Comparison of ENCODE assay signal across 3 cellular contexts in the genomic region with DNA sequence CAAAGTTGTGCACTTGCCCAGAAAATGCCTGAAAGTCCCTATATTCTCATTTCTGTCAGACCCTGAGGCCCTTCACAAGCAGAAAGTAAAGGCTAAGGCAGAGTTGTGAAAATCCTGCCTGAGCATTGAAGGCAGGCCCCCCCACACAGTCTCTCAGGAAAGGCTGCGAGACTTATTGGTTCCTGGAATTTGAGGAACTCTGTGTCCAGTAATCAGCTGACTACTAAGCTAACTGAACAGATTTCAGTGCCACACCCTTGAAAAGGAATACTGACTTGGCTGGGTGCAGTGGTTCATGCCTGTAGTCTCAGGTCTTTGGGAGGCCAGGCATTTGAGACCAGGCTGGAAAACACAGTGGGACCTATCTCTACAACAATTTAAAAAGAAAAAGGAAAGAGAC.
TF ChIP-seq lines count a peak whose summit lies in the region.

No MANE protein-coding gene starts in this region.

TF ChIP-seq in SK-N-SH treated with all-trans-retinoic acid at 6 μM for 48 hours, 23 proteins besides CTCF, POLR2A, EP300 and RAD21 (continues in another document):
- no peak for TF ChIP-seq TCF4 (CRISPR knock-in tag; IDR thresholded peaks at IDR 0.05; ENCODE audit: borderline replicate concordance)
- TF ChIP-seq ZNF8 (CRISPR knock-in tag; IDR thresholded peaks at IDR 0.05) = no peak
- TF ChIP-seq CSDC2 (CRISPR knock-in tag; IDR thresholded peaks at IDR 0.05) = no peak
- no peak for TF ChIP-seq ZFP3 (CRISPR knock-in tag; IDR thresholded peaks at IDR 0.05)
- TF ChIP-seq RARB (CRISPR knock-in tag; IDR thresholded peaks at IDR 0.05) = no peak
- TF ChIP-seq ARNTL (CRISPR knock-in tag; IDR thresholded peaks at IDR 0.05; ENCODE audit: borderline replicate concordance, low read depth) = no peak
- TF ChIP-seq OSR1 (CRISPR knock-in tag; IDR thresholded peaks at IDR 0.05) = no peak
- TF ChIP-seq, protein P1, sequence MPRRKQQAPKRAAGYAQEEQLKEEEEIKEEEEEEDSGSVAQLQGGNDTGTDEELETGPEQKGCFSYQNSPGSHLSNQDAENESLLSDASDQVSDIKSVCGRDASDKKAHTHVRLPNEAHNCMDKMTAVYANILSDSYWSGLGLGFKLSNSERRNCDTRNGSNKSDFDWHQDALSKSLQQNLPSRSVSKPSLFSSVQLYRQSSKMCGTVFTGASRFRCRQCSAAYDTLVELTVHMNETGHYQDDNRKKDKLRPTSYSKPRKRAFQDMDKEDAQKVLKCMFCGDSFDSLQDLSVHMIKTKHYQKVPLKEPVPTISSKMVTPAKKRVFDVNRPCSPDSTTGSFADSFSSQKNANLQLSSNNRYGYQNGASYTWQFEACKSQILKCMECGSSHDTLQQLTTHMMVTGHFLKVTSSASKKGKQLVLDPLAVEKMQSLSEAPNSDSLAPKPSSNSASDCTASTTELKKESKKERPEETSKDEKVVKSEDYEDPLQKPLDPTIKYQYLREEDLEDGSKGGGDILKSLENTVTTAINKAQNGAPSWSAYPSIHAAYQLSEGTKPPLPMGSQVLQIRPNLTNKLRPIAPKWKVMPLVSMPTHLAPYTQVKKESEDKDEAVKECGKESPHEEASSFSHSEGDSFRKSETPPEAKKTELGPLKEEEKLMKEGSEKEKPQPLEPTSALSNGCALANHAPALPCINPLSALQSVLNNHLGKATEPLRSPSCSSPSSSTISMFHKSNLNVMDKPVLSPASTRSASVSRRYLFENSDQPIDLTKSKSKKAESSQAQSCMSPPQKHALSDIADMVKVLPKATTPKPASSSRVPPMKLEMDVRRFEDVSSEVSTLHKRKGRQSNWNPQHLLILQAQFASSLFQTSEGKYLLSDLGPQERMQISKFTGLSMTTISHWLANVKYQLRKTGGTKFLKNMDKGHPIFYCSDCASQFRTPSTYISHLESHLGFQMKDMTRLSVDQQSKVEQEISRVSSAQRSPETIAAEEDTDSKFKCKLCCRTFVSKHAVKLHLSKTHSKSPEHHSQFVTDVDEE (CRISPR knock-in tag; IDR thresholded peaks at IDR 0.05) = no peak
- no peak for TF ChIP-seq SNAI2 (CRISPR knock-in tag; IDR thresholded peaks at IDR 0.05)
- TF ChIP-seq PPARA (CRISPR knock-in tag; IDR thresholded peaks at IDR 0.05; ENCODE audit: borderline replicate concordance) = no peak
- no peak for TF ChIP-seq GLIS3 (CRISPR knock-in tag; IDR thresholded peaks at IDR 0.05)
- TF ChIP-seq, protein P2, sequence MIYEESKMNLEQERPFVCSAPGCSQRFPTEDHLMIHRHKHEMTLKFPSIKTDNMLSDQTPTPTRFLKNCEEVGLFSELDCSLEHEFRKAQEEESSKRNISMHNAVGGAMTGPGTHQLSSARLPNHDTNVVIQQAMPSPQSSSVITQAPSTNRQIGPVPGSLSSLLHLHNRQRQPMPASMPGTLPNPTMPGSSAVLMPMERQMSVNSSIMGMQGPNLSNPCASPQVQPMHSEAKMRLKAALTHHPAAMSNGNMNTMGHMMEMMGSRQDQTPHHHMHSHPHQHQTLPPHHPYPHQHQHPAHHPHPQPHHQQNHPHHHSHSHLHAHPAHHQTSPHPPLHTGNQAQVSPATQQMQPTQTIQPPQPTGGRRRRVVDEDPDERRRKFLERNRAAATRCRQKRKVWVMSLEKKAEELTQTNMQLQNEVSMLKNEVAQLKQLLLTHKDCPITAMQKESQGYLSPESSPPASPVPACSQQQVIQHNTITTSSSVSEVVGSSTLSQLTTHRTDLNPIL (CRISPR knock-in tag; IDR thresholded peaks at IDR 0.05; ENCODE audit: low read depth) = no peak
- TF ChIP-seq, protein P3, sequence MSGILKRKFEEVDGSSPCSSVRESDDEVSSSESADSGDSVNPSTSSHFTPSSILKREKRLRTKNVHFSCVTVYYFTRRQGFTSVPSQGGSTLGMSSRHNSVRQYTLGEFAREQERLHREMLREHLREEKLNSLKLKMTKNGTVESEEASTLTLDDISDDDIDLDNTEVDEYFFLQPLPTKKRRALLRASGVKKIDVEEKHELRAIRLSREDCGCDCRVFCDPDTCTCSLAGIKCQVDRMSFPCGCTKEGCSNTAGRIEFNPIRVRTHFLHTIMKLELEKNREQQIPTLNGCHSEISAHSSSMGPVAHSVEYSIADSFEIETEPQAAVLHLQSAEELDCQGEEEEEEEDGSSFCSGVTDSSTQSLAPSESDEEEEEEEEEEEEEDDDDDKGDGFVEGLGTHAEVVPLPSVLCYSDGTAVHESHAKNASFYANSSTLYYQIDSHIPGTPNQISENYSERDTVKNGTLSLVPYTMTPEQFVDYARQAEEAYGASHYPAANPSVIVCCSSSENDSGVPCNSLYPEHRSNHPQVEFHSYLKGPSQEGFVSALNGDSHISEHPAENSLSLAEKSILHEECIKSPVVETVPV (CRISPR knock-in tag; IDR thresholded peaks at IDR 0.05) = no peak
- TF ChIP-seq ESRRG (CRISPR knock-in tag; IDR thresholded peaks at IDR 0.05) = no peak
- no peak for TF ChIP-seq ISL1 (CRISPR knock-in tag; IDR thresholded peaks at IDR 0.05)
- TF ChIP-seq BACH2 (CRISPR knock-in tag; IDR thresholded peaks at IDR 0.05; ENCODE audit: borderline replicate concordance) = no peak

TF ChIP-seq in SK-N-SH, 30 proteins besides CTCF, POLR2A, EP300 and RAD21 (continues in another document):
- TF ChIP-seq, protein P4, sequence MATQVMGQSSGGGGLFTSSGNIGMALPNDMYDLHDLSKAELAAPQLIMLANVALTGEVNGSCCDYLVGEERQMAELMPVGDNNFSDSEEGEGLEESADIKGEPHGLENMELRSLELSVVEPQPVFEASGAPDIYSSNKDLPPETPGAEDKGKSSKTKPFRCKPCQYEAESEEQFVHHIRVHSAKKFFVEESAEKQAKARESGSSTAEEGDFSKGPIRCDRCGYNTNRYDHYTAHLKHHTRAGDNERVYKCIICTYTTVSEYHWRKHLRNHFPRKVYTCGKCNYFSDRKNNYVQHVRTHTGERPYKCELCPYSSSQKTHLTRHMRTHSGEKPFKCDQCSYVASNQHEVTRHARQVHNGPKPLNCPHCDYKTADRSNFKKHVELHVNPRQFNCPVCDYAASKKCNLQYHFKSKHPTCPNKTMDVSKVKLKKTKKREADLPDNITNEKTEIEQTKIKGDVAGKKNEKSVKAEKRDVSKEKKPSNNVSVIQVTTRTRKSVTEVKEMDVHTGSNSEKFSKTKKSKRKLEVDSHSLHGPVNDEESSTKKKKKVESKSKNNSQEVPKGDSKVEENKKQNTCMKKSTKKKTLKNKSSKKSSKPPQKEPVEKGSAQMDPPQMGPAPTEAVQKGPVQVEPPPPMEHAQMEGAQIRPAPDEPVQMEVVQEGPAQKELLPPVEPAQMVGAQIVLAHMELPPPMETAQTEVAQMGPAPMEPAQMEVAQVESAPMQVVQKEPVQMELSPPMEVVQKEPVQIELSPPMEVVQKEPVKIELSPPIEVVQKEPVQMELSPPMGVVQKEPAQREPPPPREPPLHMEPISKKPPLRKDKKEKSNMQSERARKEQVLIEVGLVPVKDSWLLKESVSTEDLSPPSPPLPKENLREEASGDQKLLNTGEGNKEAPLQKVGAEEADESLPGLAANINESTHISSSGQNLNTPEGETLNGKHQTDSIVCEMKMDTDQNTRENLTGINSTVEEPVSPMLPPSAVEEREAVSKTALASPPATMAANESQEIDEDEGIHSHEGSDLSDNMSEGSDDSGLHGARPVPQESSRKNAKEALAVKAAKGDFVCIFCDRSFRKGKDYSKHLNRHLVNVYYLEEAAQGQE (IDR thresholded peaks at IDR 0.05; ENCODE audit: low read depth, low read length) = no peak
- TF ChIP-seq, protein P5, sequence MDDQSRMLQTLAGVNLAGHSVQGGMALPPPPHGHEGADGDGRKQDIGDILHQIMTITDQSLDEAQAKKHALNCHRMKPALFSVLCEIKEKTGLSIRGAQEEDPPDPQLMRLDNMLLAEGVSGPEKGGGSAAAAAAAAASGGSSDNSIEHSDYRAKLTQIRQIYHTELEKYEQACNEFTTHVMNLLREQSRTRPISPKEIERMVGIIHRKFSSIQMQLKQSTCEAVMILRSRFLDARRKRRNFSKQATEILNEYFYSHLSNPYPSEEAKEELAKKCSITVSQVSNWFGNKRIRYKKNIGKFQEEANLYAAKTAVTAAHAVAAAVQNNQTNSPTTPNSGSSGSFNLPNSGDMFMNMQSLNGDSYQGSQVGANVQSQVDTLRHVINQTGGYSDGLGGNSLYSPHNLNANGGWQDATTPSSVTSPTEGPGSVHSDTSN (IDR thresholded peaks at IDR 0.05) = no peak
- TF ChIP-seq, protein P6, sequence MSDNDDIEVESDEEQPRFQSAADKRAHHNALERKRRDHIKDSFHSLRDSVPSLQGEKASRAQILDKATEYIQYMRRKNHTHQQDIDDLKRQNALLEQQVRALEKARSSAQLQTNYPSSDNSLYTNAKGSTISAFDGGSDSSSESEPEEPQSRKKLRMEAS (IDR thresholded peaks at IDR 0.05; ENCODE audit: low read depth) = no peak
- TF ChIP-seq, protein P7, sequence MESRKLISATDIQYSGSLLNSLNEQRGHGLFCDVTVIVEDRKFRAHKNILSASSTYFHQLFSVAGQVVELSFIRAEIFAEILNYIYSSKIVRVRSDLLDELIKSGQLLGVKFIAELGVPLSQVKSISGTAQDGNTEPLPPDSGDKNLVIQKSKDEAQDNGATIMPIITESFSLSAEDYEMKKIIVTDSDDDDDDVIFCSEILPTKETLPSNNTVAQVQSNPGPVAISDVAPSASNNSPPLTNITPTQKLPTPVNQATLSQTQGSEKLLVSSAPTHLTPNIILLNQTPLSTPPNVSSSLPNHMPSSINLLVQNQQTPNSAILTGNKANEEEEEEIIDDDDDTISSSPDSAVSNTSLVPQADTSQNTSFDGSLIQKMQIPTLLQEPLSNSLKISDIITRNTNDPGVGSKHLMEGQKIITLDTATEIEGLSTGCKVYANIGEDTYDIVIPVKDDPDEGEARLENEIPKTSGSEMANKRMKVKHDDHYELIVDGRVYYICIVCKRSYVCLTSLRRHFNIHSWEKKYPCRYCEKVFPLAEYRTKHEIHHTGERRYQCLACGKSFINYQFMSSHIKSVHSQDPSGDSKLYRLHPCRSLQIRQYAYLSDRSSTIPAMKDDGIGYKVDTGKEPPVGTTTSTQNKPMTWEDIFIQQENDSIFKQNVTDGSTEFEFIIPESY (IDR thresholded peaks at IDR 0.05; ENCODE audit: borderline replicate concordance, low read depth) = no peak
- TF ChIP-seq FOXM1 (IDR thresholded peaks at IDR 0.05; ENCODE audit: low read depth) = no peak
- no peak for TF ChIP-seq ELF1 (IDR thresholded peaks at IDR 0.05)
- no peak for TF ChIP-seq FOXJ3 (CRISPR knock-in tag; IDR thresholded peaks at IDR 0.05)
- no peak for TF ChIP-seq EZH2phosphoT487 (IDR thresholded peaks at IDR 0.05; ENCODE audit: borderline replicate concordance, low read depth)
- TF ChIP-seq TAF1 (IDR thresholded peaks at IDR 0.05; ENCODE audit: borderline replicate concordance, low read depth, low read length) = no peak
- TF ChIP-seq SMC3 (IDR thresholded peaks at IDR 0.05; ENCODE audit: low read depth, low read length) = no peak
- no peak for TF ChIP-seq MEF2A (IDR thresholded peaks at IDR 0.05; ENCODE audit: borderline replicate concordance, low read depth)
- TF ChIP-seq RCOR1 (IDR thresholded peaks at IDR 0.05; ENCODE audit: low read length) = no peak

TF ChIP-seq in HepG2, 621 proteins besides CTCF, POLR2A, EP300 and RAD21:
- TF ChIP-seq FOSL1 (CRISPR knock-in tag; IDR thresholded peaks at IDR 0.05; ENCODE audit: borderline replicate concordance) = no peak
- TF ChIP-seq, protein P8, sequence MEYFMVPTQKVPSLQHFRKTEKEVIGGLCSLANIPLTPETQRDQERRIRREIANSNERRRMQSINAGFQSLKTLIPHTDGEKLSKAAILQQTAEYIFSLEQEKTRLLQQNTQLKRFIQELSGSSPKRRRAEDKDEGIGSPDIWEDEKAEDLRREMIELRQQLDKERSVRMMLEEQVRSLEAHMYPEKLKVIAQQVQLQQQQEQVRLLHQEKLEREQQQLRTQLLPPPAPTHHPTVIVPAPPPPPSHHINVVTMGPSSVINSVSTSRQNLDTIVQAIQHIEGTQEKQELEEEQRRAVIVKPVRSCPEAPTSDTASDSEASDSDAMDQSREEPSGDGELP (IDR thresholded peaks at IDR 0.05; ENCODE audit: borderline replicate concordance, low read depth) = 0 out of 2 replicates have a peak, but pooled peaks have one; percentile 31
